ENCODE assay signal across 25 cellular contexts in the genomic region with DNA sequence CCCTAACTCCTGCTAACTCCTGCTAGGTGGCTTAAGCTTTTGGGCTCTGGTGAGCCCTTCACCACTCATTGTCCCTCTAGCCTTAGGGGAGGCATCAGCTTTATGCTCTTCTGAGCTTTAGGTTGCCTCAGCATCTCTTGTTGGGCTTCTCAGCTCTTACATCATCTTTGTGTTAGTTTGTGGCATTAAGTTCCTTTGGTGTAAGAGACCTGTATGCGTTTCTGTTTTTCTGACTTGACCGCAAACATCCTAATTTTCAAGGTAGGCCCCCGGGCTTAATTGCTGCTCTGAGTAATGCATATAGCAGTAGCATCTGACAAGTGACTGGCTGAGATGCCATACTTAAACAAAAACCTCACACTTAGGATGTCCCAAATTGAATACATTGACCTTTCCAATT.
"Had no signal": no experiment of that assay in that cellular context is flagged by ENCODE, and none has a peak within 500 bp of the region (broad histone marks: within the 10 kb centered on the region; RNA-seq: fewer than 3 reads in every experiment).

No MANE protein-coding gene starts in this region.

- H3K27ac ChIP-seq: HL-60, KMS-11 had no signal

- H3K9ac ChIP-seq: KMS-11, SK-N-SH had no signal

- H3K36me3 Mint-ChIP-seq: IgD-negative memory B cell had no signal

- DNase-seq: Kasumi-1; MM.1S; NCI-H1092 treated with DMSO at 0.1 percent for 48 hours; NCI-H1436; NCI-H187; NCI-H2029; NCI-H2081 treated with DMSO at 0.1 percent for 48 hours; NCI-H2171; NCI-H226; NCI-H446; NCI-H510A; NCI-H524 treated with DMSO at 0.1 percent for 48 hours; NCI-H69; NCI-H774; NK-92 treated with Interleukin-12 subunit alpha and Interleukin-12 subunit beta, amount 100 ng/mL, for 24 hours; PC-3; SHP77 treated with DMSO at 0.1 percent for 48 hours; SK-N-SH; SW 1271 had no signal

- H3K4me2 ChIP-seq: KMS-11, SK-N-SH had no signal

- H3K4me3 Mint-ChIP-seq: IgD-negative memory B cell had no signal

- H3K9me3 ChIP-seq: SK-N-SH had no signal

- H3K4me3 ChIP-seq: K562 had no signal

- H3K9me3 Mint-ChIP-seq: IgD-negative memory B cell had no signal

- ATAC-seq: K562, Panc1, PC-3, Right ventricle myocardium inferior had no signal
